ENCODE assay signal across 25 cellular contexts in genomic region chr1:86950712-86951111, GRCh38.
"Had no signal": no experiment of that assay in that cellular context is flagged by ENCODE, and none has a peak within 500 bp of the region (broad histone marks: within the 10 kb centered on the region; RNA-seq: fewer than 3 reads in every experiment).

No MANE protein-coding gene starts in this region.

- H3K4me3 Mint-ChIP-seq: activated CD4-positive, alpha-beta memory T cell treated with anti-CD3 and anti-CD28 coated beads, Interleukin-2, amount 10 ng/mL, durations not matched to agents 7 days and 5 days; activated CD4-positive, alpha-beta T cell treated with anti-CD3 and anti-CD28 coated beads for 36 hours; activated naive CD8-positive, alpha-beta T cell treated with anti-CD3 and anti-CD28 coated beads, Interleukin-2, amount 10 ng/mL, durations not matched to agents 7 days and 5 days had no signal

- H3K36me3 Mint-ChIP-seq: activated naive CD8-positive, alpha-beta T cell treated with anti-CD3 and anti-CD28 coated beads, Interleukin-2, amount 10 ng/mL, durations not matched to agents 7 days and 5 days had no signal

- H3K27me3 Mint-ChIP-seq: activated CD4-positive, alpha-beta memory T cell treated with anti-CD3 and anti-CD28 coated beads, Interleukin-2, amount 10 ng/mL, durations not matched to agents 7 days and 5 days; activated CD4-positive, alpha-beta T cell treated with anti-CD3 and anti-CD28 coated beads for 36 hours; activated naive CD8-positive, alpha-beta T cell treated with anti-CD3 and anti-CD28 coated beads, Interleukin-2, amount 10 ng/mL, durations not matched to agents 7 days and 5 days had no signal

- DNase-seq: activated CD4-positive, alpha-beta memory T cell treated with anti-CD3 and anti-CD28 coated beads, Interleukin-2, amount 10 ng/mL, durations not matched to agents 7 days and 5 days; activated CD4-positive, alpha-beta T cell treated with anti-CD3 and anti-CD28 coated beads for 36 hours; activated CD4-positive, alpha-beta T cell treated with anti-CD3 and anti-CD28 coated beads, Interleukin-2, amount 50 U/mL, for 1 hour; activated gamma-delta T cell treated with Interleukin-2 at 50 U/mL for 16 hours; activated naive CD4-positive, alpha-beta T cell treated with anti-CD3 and anti-CD28 coated beads, Interleukin-2, amount 50 U/mL, for 16 hours; activated naive CD8-positive, alpha-beta T cell treated with anti-CD3 and anti-CD28 coated beads, Interleukin-2, amount 10 ng/mL, durations not matched to agents 7 days and 5 days; activated T-cell treated with anti-CD3 and anti-CD28 coated beads for 4 hours; activated T-cell treated with anti-CD3 and anti-CD28 coated beads, Interleukin-2, amount 50 U/mL, for 48 hours; central memory CD4-positive, alpha-beta T cell; NCI-H1092 treated with DMSO at 0.1 percent for 48 hours; NCI-H1417 treated with DMSO at 0.1 percent for 48 hours; NCI-H1694; NCI-H2029; NCI-H2107; NCI-H2171 treated with DMSO at 0.1 percent for 48 hours; NCI-H226; NCI-H526; NCI-H774; Peyer's patch; Right ventricle myocardium superior; SJCRH30; SW 1271; T-helper 9 cell had no signal

- H3K9me3 Mint-ChIP-seq: activated CD4-positive, alpha-beta memory T cell treated with anti-CD3 and anti-CD28 coated beads, Interleukin-2, amount 10 ng/mL, durations not matched to agents 7 days and 5 days; activated naive CD8-positive, alpha-beta T cell treated with anti-CD3 and anti-CD28 coated beads, Interleukin-2, amount 10 ng/mL, durations not matched to agents 7 days and 5 days; activated T-helper 2 cell treated with anti-CD3 and anti-CD28 coated beads, Interferon-gamma antibody, Interleukin-2, Interleukin-4, amounts not matched to agents 10 μg/mL and 5 μg/mL and 100 μg/mL, durations not matched to agents 14 hours and 24 hours and 36 hours had no signal

- H3K27ac Mint-ChIP-seq: activated CD4-positive, alpha-beta memory T cell treated with anti-CD3 and anti-CD28 coated beads, Interleukin-2, amount 10 ng/mL, durations not matched to agents 7 days and 5 days; activated CD4-positive, alpha-beta T cell treated with anti-CD3 and anti-CD28 coated beads for 36 hours; activated naive CD8-positive, alpha-beta T cell treated with anti-CD3 and anti-CD28 coated beads, Interleukin-2, amount 10 ng/mL, durations not matched to agents 7 days and 5 days; activated T-helper 2 cell treated with anti-CD3 and anti-CD28 coated beads, Interferon-gamma antibody, Interleukin-2, Interleukin-4, amounts not matched to agents 10 μg/mL and 5 μg/mL and 100 μg/mL, durations not matched to agents 14 hours and 24 hours and 36 hours had no signal

- ATAC-seq: activated CD4-positive, alpha-beta T cell treated with anti-CD3 and anti-CD28 coated beads for 36 hours; SK-N-SH treated with all-trans-retinoic acid at 6 μM for 48 hours had no signal

- H3K4me1 Mint-ChIP-seq: activated CD4-positive, alpha-beta memory T cell treated with anti-CD3 and anti-CD28 coated beads, Interleukin-2, amount 10 ng/mL, durations not matched to agents 7 days and 5 days had no signal
